Comparison of ENCODE assay signal across 32 cellular contexts in the genomic region with DNA sequence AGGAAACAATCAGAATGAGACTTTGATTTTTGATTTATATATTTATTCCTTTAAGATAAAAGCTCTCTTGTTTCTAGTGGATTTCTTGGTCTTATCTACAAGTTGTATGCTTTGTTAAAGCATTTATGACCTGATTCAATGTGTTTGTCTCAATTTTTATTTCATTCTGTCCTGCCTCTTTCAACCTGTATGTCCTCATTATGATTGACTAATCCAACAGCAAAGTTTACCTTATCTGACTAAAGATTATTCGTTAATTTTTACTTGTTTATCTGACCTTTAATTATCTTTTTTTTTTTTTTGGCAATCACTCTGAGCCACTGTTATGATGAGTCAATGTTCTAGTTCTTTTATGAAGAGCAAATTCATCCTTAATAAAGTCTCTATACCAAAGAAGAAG. TPM values are rescaled to one million over a fixed set of nuclear protein-coding genes. Genes with fewer than 3 reads are reported as not detected.
"Had no signal": no experiment of that assay in that cellular context is flagged by ENCODE, and none has a peak within 500 bp of the region (broad histone marks: within the 10 kb centered on the region; RNA-seq: fewer than 3 reads in every experiment).

No MANE protein-coding gene starts in this region.

- H3K4me3 ChIP-seq: neural progenitor cell, ovary, psoas muscle, skin epidermis, stomach, thoracic aorta, thyroid gland, tibial nerve, upper lobe of left lung, vagina had no signal

- H3K36me3 ChIP-seq: neural progenitor cell, ovary, stomach, thoracic aorta, thyroid gland, tibial nerve, upper lobe of left lung, vagina had no signal

- DNase-seq: naive B cell; naive thymus-derived CD8-positive, alpha-beta T cell; occipital lobe; ovary; posterior cingulate gyrus; psoas muscle; right cardiac atrium; stimulated activated CD4-positive, alpha-beta T cell treated with anti-CD3 and anti-CD28 coated beads, Interleukin-15, amount 100 ng/mL, for 24 hours; stimulated activated CD4-positive, alpha-beta T cell treated with anti-CD3 and anti-CD28 coated beads, Interleukin-2, amount 100 ng/mL, for 24 hours; stimulated activated CD4-positive, alpha-beta T cell treated with anti-CD3 and anti-CD28 coated beads, Interleukin-2, amount 100 ng/mL, for 48 hours; stimulated activated CD4-positive, alpha-beta T cell treated with anti-CD3 and anti-CD28 coated beads, Interleukin-4, amount 100 ng/mL, for 24 hours; stimulated activated naive B cell treated with anti-CD40 and anti-IgM and Interleukin-4, amounts not matched to agents 10 μg/mL and 1 μg/mL and 100 μg/mL, for 72 hours; stimulated activated naive CD4-positive, alpha-beta T cell treated with Interleukin-2 at 50 U/mL for 16 hours; stomach; thyroid gland; trophoblast cell; upper lobe of left lung had no signal

- H3K27me3 Mint-ChIP-seq: naive B cell; naive thymus-derived CD8-positive, alpha-beta T cell; progenitor cell of endocrine pancreas; stimulated activated naive B cell treated with anti-CD40 and anti-IgM and Interleukin-4, amounts not matched to agents 10 μg/mL and 1 μg/mL and 100 μg/mL, for 72 hours; stimulated activated naive CD8-positive, alpha-beta T cell treated with anti-CD3 and anti-CD28 coated beads, Interleukin-15, Interleukin-2, amounts not matched to agents 100 ng/mL and 50 ng/mL, for 24 hours had no signal

- H3K36me3 Mint-ChIP-seq: naive B cell; naive thymus-derived CD8-positive, alpha-beta T cell; neural progenitor cell; stimulated activated effector memory CD8-positive, alpha-beta T cell treated with anti-CD3 and anti-CD28 coated beads, Interleukin-12 subunit alpha, Interleukin-12 subunit beta, amount 100 ng/mL, for 72 hours; stimulated activated naive B cell treated with anti-CD40 and anti-IgM and Interleukin-4, amounts not matched to agents 10 μg/mL and 1 μg/mL and 100 μg/mL, for 72 hours had no signal

- H3K9me3 ChIP-seq: ovary, psoas muscle, stomach, thoracic aorta, thyroid gland, tibial nerve, upper lobe of left lung, vagina had no signal

- H3K4me1 ChIP-seq: neural progenitor cell, parathyroid adenoma, psoas muscle, stomach, thyroid gland, tibial nerve, upper lobe of left lung, vagina had no signal

- H3K4me3 Mint-ChIP-seq: naive B cell; naive thymus-derived CD8-positive, alpha-beta T cell; nephron; neural progenitor cell; stimulated activated effector memory CD8-positive, alpha-beta T cell treated with anti-CD3 and anti-CD28 coated beads, Interleukin-12 subunit alpha, Interleukin-12 subunit beta, amount 100 ng/mL, for 72 hours; stimulated activated naive B cell treated with anti-CD40 and anti-IgM and Interleukin-4, amounts not matched to agents 10 μg/mL and 1 μg/mL and 100 μg/mL, for 72 hours; stimulated activated naive CD8-positive, alpha-beta T cell treated with anti-CD3 and anti-CD28 coated beads, Interleukin-15, Interleukin-2, amounts not matched to agents 100 ng/mL and 50 ng/mL, for 24 hours had no signal

- H3K9ac ChIP-seq: neural progenitor cell, parathyroid adenoma had no signal

- H3K4me2 ChIP-seq: neural progenitor cell had no signal

- H3K4me1 Mint-ChIP-seq: naive B cell; naive thymus-derived CD8-positive, alpha-beta T cell; nephron; neural progenitor cell; stimulated activated effector memory CD8-positive, alpha-beta T cell treated with anti-CD3 and anti-CD28 coated beads, Interleukin-12 subunit alpha, Interleukin-12 subunit beta, amount 100 ng/mL, for 72 hours; stimulated activated naive B cell treated with anti-CD40 and anti-IgM and Interleukin-4, amounts not matched to agents 10 μg/mL and 1 μg/mL and 100 μg/mL, for 72 hours had no signal

- H3K27me3 ChIP-seq: neural progenitor cell, ovary, stomach, thyroid gland, tibial nerve, upper lobe of left lung, vagina had no signal

- ATAC-seq: naive thymus-derived CD8-positive, alpha-beta T cell; psoas muscle; right cardiac atrium; sciatic nerve; stimulated activated effector memory CD8-positive, alpha-beta T cell treated with anti-CD3 and anti-CD28 coated beads, Interleukin-12 subunit alpha, Interleukin-12 subunit beta, amount 100 ng/mL, for 72 hours; stimulated activated naive B cell treated with anti-CD40 and anti-IgM and Interleukin-4, amounts not matched to agents 10 μg/mL and 1 μg/mL and 100 μg/mL, for 72 hours had no signal

- H3K79me2 ChIP-seq: parathyroid adenoma had no signal

- H3K9me3 Mint-ChIP-seq: nephron; neural progenitor cell; stimulated activated effector memory CD8-positive, alpha-beta T cell treated with anti-CD3 and anti-CD28 coated beads, Interleukin-12 subunit alpha, Interleukin-12 subunit beta, amount 100 ng/mL, for 72 hours; stimulated activated naive CD8-positive, alpha-beta T cell treated with anti-CD3 and anti-CD28 coated beads, Interleukin-15, Interleukin-2, amounts not matched to agents 100 ng/mL and 50 ng/mL, for 24 hours had no signal

- H3K27ac ChIP-seq: neural progenitor cell, ovary, parathyroid adenoma, psoas muscle, skin epidermis, stomach, thoracic aorta, thyroid gland, tibial nerve, upper lobe of left lung, vagina had no signal

- H2AFZ ChIP-seq: neural progenitor cell, parathyroid adenoma had no signal

- H3K27ac Mint-ChIP-seq: naive B cell; naive thymus-derived CD8-positive, alpha-beta T cell; nephron; neural progenitor cell; progenitor cell of endocrine pancreas; stimulated activated effector memory CD8-positive, alpha-beta T cell treated with anti-CD3 and anti-CD28 coated beads, Interleukin-12 subunit alpha, Interleukin-12 subunit beta, amount 100 ng/mL, for 72 hours; stimulated activated naive B cell treated with anti-CD40 and anti-IgM and Interleukin-4, amounts not matched to agents 10 μg/mL and 1 μg/mL and 100 μg/mL, for 72 hours; stimulated activated naive CD8-positive, alpha-beta T cell treated with anti-CD3 and anti-CD28 coated beads, Interleukin-15, Interleukin-2, amounts not matched to agents 100 ng/mL and 50 ng/mL, for 24 hours had no signal

RNA-seq across cellular contexts. Expression of gene UGT2A3, which starts 54.9 kb away (rescaled TPM):
- total RNA-seq: naive thymus-derived CD8-positive, alpha-beta T cell; osteoblast; psoas muscle; right cardiac atrium; sciatic nerve; subcutaneous adipose tissue; temporal lobe; thoracic aorta; thyroid gland; tibial nerve; vagina had no signal
- polyA plus RNA-seq: naive thymus-derived CD8-positive, alpha-beta T cell; neural cell; ovary; right cardiac atrium had no signal
